In genomic region chr3:196609343-196609775, GRCh38 we compare ENCODE assay signal across 1 cellular context.
A peak's percentile ranks its signal among the peaks of the same experiment; 100 is the strongest.
TF ChIP-seq lines count a peak whose summit lies in the region.

No MANE protein-coding gene starts in this region.

TF ChIP-seq in HepG2, 621 proteins besides CTCF, POLR2A, EP300 and RAD21 (continued from another document and continues in another):
- TF ChIP-seq PATZ1 (CRISPR knock-in tag; IDR thresholded peaks at IDR 0.05) (peak; percentile 93), CBX2 (IDR thresholded peaks at IDR 0.05; ENCODE audit: low read depth, low read length) (no peak), CBX2 (CRISPR knock-in tag; IDR thresholded peaks at IDR 0.05; ENCODE audit: low read depth) (no peak), XRCC5 (optimal IDR thresholded peaks at IDR 0.05; ENCODE audit: low read length) (peak; percentile 23), SSRP1 (CRISPR knock-in tag; IDR thresholded peaks at IDR 0.05) (no peak), CENPX (CRISPR knock-in tag; IDR thresholded peaks at IDR 0.05) (no peak), ATF4 (CRISPR knock-in tag; IDR thresholded peaks at IDR 0.05) (no peak), ZNF687 (CRISPR knock-in tag; IDR thresholded peaks at IDR 0.05) (peak; percentile 28), ZNF556 (CRISPR knock-in tag; IDR thresholded peaks at IDR 0.05; ENCODE audit: borderline replicate concordance) (no peak), SAP130 (CRISPR knock-in tag; IDR thresholded peaks at IDR 0.05; ENCODE audit: low read depth) (no peak), ZNF761 (CRISPR knock-in tag; conservative IDR thresholded peaks at IDR 0.05) (no peak), SALL1 (CRISPR knock-in tag; IDR thresholded peaks at IDR 0.05) (0 out of 2 replicates have a peak, but pooled peaks have one; percentile 38), HOXA7 (CRISPR knock-in tag; IDR thresholded peaks at IDR 0.05) (no peak), KAT2B (IDR thresholded peaks at IDR 0.05; ENCODE audit: borderline replicate concordance, low read depth, low read length) (no peak), NKX3-1 (CRISPR knock-in tag; IDR thresholded peaks at IDR 0.05) (no peak), KAT8 (CRISPR knock-in tag; IDR thresholded peaks at IDR 0.05) (0 out of 2 replicates have a peak, but pooled peaks have one; percentile 28), SMARCC2 (IDR thresholded peaks at IDR 0.05) (no peak), STAG1 (CRISPR knock-in tag; IDR thresholded peaks at IDR 0.05) (peak; percentile 92), MAZ (IDR thresholded peaks at IDR 0.05; ENCODE audit: borderline replicate concordance, low read depth, low read length) (peak; percentile 84; the same call in 1 of the 2 replicates), MAZ (CRISPR knock-in tag; IDR thresholded peaks at IDR 0.05; ENCODE audit: low read depth) (no peak), KDM2A (CRISPR knock-in tag; IDR thresholded peaks at IDR 0.05; ENCODE audit: borderline replicate concordance, low read depth) (peak; percentile 52; the same call in 1 of the 2 replicates), GABPB1 (CRISPR knock-in tag; IDR thresholded peaks at IDR 0.05) (0 out of 2 replicates have a peak, but pooled peaks have one; percentile 26), JUN (CRISPR knock-in tag; IDR thresholded peaks at IDR 0.05) (no peak), ELF3 (CRISPR knock-in tag; IDR thresholded peaks at IDR 0.05) (0 out of 2 replicates have a peak, but pooled peaks have one; percentile 9), NFIC (IDR thresholded peaks at IDR 0.05; ENCODE audit: low read length) (no peak), GABPA (IDR thresholded peaks at IDR 0.05; ENCODE audit: low read depth, low read length) (no peak), GABPA (CRISPR knock-in tag; IDR thresholded peaks at IDR 0.05; ENCODE audit: low read depth) (0 out of 2 replicates have a peak, but pooled peaks have one; percentile 12), MYPOP (CRISPR knock-in tag; IDR thresholded peaks at IDR 0.05) (no peak), MYNN (CRISPR knock-in tag; IDR thresholded peaks at IDR 0.05; ENCODE audit: low read depth) (no peak), NFATC3 (CRISPR knock-in tag; IDR thresholded peaks at IDR 0.05) (no peak), SOX5 (CRISPR knock-in tag; IDR thresholded peaks at IDR 0.05; ENCODE audit: borderline replicate concordance) (0 out of 2 replicates have a peak, but pooled peaks have one; percentile 12), ZBTB14 (CRISPR knock-in tag; IDR thresholded peaks at IDR 0.05) (no peak), ZNF24 (IDR thresholded peaks at IDR 0.05) (no peak), ZNF20 (CRISPR knock-in tag; IDR thresholded peaks at IDR 0.05) (no peak), NR2F2 (IDR thresholded peaks at IDR 0.05; ENCODE audit: borderline replicate concordance, low read depth) (no peak), SMC3 (IDR thresholded peaks at IDR 0.05; ENCODE audit: low read length) (peak; percentile 72), HES4 (CRISPR knock-in tag; IDR thresholded peaks at IDR 0.05; ENCODE audit: borderline replicate concordance) (no peak), MAX (IDR thresholded peaks at IDR 0.05) (no peak), SP2 (CRISPR knock-in tag; IDR thresholded peaks at IDR 0.05) (no peak), ZNF512B (CRISPR knock-in tag; IDR thresholded peaks at IDR 0.05; ENCODE audit: borderline replicate concordance) (peak; percentile 71; the same call in 1 of the 2 replicates), TFDP2 (CRISPR knock-in tag; IDR thresholded peaks at IDR 0.05) (no peak), ZNF18 (CRISPR knock-in tag; IDR thresholded peaks at IDR 0.05; ENCODE audit: insufficient replicate concordance) (no peak), ZNF512 (CRISPR knock-in tag; IDR thresholded peaks at IDR 0.05) (no peak), DZIP1 (CRISPR knock-in tag; IDR thresholded peaks at IDR 0.05) (no peak), HIVEP1 (CRISPR knock-in tag; IDR thresholded peaks at IDR 0.05) (no peak)
